In genomic region chr5:149656576-149657182, GRCh38 we compare ENCODE assay signal across 9 cellular contexts.
DNase-seq lines count a peak whose midpoint lies in the region; ATAC-seq and TF ChIP-seq lines count a peak whose summit lies in the region.
"Had no signal": no experiment of that assay in that cellular context is flagged by ENCODE, and none has a peak within 500 bp of the region (broad histone marks: within the 10 kb centered on the region; RNA-seq: fewer than 3 reads in every experiment).

No MANE protein-coding gene starts in this region.

- H3K4me3 Mint-ChIP-seq in GM23338 = no peak overlapping the region
- H3K4me3 Mint-ChIP-seq: stimulated activated naive CD8-positive, alpha-beta T cell treated with anti-CD3 and anti-CD28 coated beads, Interleukin-15, Interleukin-2, amounts not matched to agents 100 ng/mL and 50 ng/mL, for 24 hours had no signal

- no peaks in the 10 kb centered on the region for H3K9me3 Mint-ChIP-seq in GM23338

- H3K36me3 Mint-ChIP-seq in GM23338 (ENCODE audit: low read depth) = no peaks in the 10 kb centered on the region

- H2AFZ ChIP-seq in GM23338 = 0 out of 2 replicates have a peak overlapping the region, but pooled peaks have one; percentile 32

- H3K9me2 ChIP-seq in GM23338 (ENCODE audit: insufficient read depth) = peaks cover 3% of the 10 kb centered on the region; the same call in 1 of the 2 replicates

- no peak overlapping the region for H3K4me3 ChIP-seq in BE2C (ENCODE audit: low read depth, low read length)
- no peak overlapping the region for H3K4me3 ChIP-seq in GM23338
- no peak overlapping the region for H3K4me3 ChIP-seq in esophagus squamous epithelium
- H3K4me3 ChIP-seq in retinal pigment epithelial cell (ENCODE audit: low read length) = no peak overlapping the region

- no peak for TF ChIP-seq POLR2A in esophagus squamous epithelium (IDR thresholded peaks at IDR 0.05)

- H3K4me1 Mint-ChIP-seq in GM23338 = peaks cover 3% of the 10 kb centered on the region; the same call in 2 of the 3 replicates

- no peaks in the 10 kb centered on the region for H4K20me1 ChIP-seq in GM23338 (replicated peaks; ENCODE audit: insufficient read depth)

- no peaks in the 10 kb centered on the region for H3K9me3 ChIP-seq in BE2C
- peaks cover 0 to 9% (median 0%) of the 10 kb centered on the region in 3 donors for H3K9me3 ChIP-seq in esophagus squamous epithelium

- TF ChIP-seq CTCF in BE2C (IDR thresholded peaks at IDR 0.05; ENCODE audit: low read depth, low read length) (peak; percentile 95), GM23338 (conservative IDR thresholded peaks at IDR 0.05; ENCODE audit: low read depth in 2 of 2) (peak; percentile 93 to 96), esophagus squamous epithelium (IDR thresholded peaks at IDR 0.05) (peak in 5 of 6 experiments; percentile 62 to 90 (median 67)), retinal pigment epithelial cell (conservative IDR thresholded peaks at IDR 0.05; ENCODE audit: low read depth, low read length) (peak; percentile 72)

- ATAC-seq in GM23338 (peak; percentile 94), GM18517 (IDR thresholded peaks at IDR 0.05; ENCODE audit: unreplicated experiment) (no peak), HG02571 (IDR thresholded peaks at IDR 0.05; ENCODE audit: unreplicated experiment) (no peak)

- H3K27ac ChIP-seq in GM23338 (ENCODE audit: low read depth) (no peak overlapping the region), esophagus squamous epithelium (no peak overlapping the region)

- H3K4me1 ChIP-seq in BE2C (no peaks in the 10 kb centered on the region; the same call in 1 of the 2 replicates), GM23338 (ENCODE audit: insufficient read depth) (no peaks in the 10 kb centered on the region), esophagus squamous epithelium (no peaks in the 10 kb centered on the region)

- H3K79me2 ChIP-seq in GM23338 (replicated peaks; ENCODE audit: insufficient read depth) = no peaks in the 10 kb centered on the region

- no peaks in the 10 kb centered on the region for H3K36me3 ChIP-seq in BE2C
- H3K36me3 ChIP-seq in GM23338 (ENCODE audit: insufficient read depth) = no peaks in the 10 kb centered on the region
- no peaks in the 10 kb centered on the region for H3K36me3 ChIP-seq in esophagus squamous epithelium

- H3K4me2 ChIP-seq in GM23338 = no peak overlapping the region

- intact Hi-C loops in esophagus squamous epithelium (cut with DNase I) = loop anchor here (5.0 kb wide), 1 partner anchor 171 kb away; no protein-coding TSS in a partner anchor

- 59 to 63% methylated on average over 6 of the region's 6 CpGs for WGBS in esophagus squamous epithelium, 2 donors

- peak; percentile 65 for DNase-seq in BE2C
- peak; percentile 91 for DNase-seq in GM23338 (ENCODE audit: low spot score)
- peak; percentile 78 for DNase-seq in OCI-M1 (lab: John Stamatoyannopoulos, UW)
- DNase-seq in esophagus squamous epithelium (lab: John Stamatoyannopoulos, UW) = no peak
- no peak for DNase-seq in retinal pigment epithelial cell (ENCODE audit: low read depth)
- no peak for DNase-seq in GOT3 (lab: John Stamatoyannopoulos, UW)

- peaks cover 7% of the 10 kb centered on the region for H3K27me3 Mint-ChIP-seq in GM23338 (ENCODE audit: insufficient read depth, low read depth, poor library complexity)

- no peak overlapping the region for H3K27ac Mint-ChIP-seq in GM23338
- H3K27ac Mint-ChIP-seq: stimulated activated naive CD8-positive, alpha-beta T cell treated with anti-CD3 and anti-CD28 coated beads, Interleukin-15, Interleukin-2, amounts not matched to agents 100 ng/mL and 50 ng/mL, for 24 hours had no signal

- no peaks in the 10 kb centered on the region for H3K27me3 ChIP-seq in BE2C
- H3K27me3 ChIP-seq in GM23338 (ENCODE audit: insufficient read depth) = no peaks in the 10 kb centered on the region
- H3K27me3 ChIP-seq in esophagus squamous epithelium = no peaks in the 10 kb centered on the region

- no peaks in the 10 kb centered on the region for H3F3A ChIP-seq in GM23338 (replicated peaks; ENCODE audit: low read depth)

TF ChIP-seq in GM23338, 12 proteins besides CTCF, POLR2A, EP300 and RAD21 (continues in another document):
- TF ChIP-seq STAT1 (IDR thresholded peaks at IDR 0.05; ENCODE audit: unreplicated experiment) = no peak
- no peak for TF ChIP-seq ZNF331 (CRISPR knock-in tag; IDR thresholded peaks at IDR 0.05; ENCODE audit: low read depth)
- no peak for TF ChIP-seq NANOG (IDR thresholded peaks at IDR 0.05; ENCODE audit: borderline replicate concordance)
- TF ChIP-seq POLR2AphosphoS5 (IDR thresholded peaks at IDR 0.05; ENCODE audit: low read depth) = no peak
- TF ChIP-seq, protein P1, sequence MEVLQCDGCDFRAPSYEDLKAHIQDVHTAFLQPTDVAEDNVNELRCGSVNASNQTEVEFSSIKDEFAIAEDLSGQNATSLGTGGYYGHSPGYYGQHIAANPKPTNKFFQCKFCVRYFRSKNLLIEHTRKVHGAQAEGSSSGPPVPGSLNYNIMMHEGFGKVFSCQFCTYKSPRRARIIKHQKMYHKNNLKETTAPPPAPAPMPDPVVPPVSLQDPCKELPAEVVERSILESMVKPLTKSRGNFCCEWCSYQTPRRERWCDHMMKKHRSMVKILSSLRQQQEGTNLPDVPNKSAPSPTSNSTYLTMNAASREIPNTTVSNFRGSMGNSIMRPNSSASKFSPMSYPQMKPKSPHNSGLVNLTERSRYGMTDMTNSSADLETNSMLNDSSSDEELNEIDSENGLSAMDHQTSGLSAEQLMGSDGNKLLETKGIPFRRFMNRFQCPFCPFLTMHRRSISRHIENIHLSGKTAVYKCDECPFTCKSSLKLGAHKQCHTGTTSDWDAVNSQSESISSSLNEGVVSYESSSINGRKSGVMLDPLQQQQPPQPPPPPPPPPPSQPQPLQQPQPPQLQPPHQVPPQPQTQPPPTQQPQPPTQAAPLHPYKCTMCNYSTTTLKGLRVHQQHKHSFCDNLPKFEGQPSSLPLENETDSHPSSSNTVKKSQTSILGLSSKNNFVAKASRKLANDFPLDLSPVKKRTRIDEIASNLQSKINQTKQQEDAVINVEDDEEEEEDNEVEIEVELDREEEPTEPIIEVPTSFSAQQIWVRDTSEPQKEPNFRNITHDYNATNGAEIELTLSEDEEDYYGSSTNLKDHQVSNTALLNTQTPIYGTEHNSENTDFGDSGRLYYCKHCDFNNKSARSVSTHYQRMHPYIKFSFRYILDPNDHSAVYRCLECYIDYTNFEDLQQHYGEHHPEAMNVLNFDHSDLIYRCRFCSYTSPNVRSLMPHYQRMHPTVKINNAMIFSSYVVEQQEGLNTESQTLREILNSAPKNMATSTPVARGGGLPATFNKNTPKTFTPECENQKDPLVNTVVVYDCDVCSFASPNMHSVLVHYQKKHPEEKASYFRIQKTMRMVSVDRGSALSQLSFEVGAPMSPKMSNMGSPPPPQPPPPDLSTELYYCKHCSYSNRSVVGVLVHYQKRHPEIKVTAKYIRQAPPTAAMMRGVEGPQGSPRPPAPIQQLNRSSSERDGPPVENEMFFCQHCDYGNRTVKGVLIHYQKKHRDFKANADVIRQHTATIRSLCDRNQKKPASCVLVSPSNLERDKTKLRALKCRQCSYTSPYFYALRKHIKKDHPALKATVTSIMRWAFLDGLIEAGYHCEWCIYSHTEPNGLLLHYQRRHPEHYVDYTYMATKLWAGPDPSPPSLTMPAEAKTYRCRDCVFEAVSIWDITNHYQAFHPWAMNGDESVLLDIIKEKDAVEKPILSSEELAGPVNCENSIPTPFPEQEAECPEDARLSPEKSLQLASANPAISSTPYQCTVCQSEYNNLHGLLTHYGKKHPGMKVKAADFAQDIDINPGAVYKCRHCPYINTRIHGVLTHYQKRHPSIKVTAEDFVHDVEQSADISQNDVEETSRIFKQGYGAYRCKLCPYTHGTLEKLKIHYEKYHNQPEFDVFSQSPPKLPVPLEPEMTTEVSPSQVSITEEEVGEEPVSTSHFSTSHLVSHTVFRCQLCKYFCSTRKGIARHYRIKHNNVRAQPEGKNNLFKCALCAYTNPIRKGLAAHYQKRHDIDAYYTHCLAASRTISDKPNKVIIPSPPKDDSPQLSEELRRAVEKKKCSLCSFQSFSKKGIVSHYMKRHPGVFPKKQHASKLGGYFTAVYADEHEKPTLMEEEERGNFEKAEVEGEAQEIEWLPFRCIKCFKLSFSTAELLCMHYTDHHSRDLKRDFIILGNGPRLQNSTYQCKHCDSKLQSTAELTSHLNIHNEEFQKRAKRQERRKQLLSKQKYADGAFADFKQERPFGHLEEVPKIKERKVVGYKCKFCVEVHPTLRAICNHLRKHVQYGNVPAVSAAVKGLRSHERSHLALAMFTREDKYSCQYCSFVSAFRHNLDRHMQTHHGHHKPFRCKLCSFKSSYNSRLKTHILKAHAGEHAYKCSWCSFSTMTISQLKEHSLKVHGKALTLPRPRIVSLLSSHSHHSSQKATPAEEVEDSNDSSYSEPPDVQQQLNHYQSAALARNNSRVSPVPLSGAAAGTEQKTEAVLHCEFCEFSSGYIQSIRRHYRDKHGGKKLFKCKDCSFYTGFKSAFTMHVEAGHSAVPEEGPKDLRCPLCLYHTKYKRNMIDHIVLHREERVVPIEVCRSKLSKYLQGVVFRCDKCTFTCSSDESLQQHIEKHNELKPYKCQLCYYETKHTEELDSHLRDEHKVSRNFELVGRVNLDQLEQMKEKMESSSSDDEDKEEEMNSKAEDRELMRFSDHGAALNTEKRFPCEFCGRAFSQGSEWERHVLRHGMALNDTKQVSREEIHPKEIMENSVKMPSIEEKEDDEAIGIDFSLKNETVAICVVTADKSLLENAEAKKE (CRISPR knock-in tag; IDR thresholded peaks at IDR 0.05) = no peak
- TF ChIP-seq CREB1 (CRISPR knock-in tag; IDR thresholded peaks at IDR 0.05; ENCODE audit: low read depth) = no peak
- TF ChIP-seq EZH2 (IDR thresholded peaks at IDR 0.05; ENCODE audit: low read depth, unreplicated experiment) = no peak
- no peak for TF ChIP-seq JUNB (IDR thresholded peaks at IDR 0.05; ENCODE audit: unreplicated experiment)

Comparison
In these comparisons a context has a peak if more than half of its experiments do, and no peak if none do; other contexts are left out.
1. DNase-seq: peak in BE2C (single experiment), GM23338 (single experiment) and OCI-M1 (single experiment); none in esophagus squamous epithelium (single experiment), retinal pigment epithelial cell (single experiment) and GOT3 (single experiment).
2. Peak in every context shown above with its lines, with median percentiles within 50 percentile points of each other: CTCF ChIP-seq.